In the genomic region with DNA sequence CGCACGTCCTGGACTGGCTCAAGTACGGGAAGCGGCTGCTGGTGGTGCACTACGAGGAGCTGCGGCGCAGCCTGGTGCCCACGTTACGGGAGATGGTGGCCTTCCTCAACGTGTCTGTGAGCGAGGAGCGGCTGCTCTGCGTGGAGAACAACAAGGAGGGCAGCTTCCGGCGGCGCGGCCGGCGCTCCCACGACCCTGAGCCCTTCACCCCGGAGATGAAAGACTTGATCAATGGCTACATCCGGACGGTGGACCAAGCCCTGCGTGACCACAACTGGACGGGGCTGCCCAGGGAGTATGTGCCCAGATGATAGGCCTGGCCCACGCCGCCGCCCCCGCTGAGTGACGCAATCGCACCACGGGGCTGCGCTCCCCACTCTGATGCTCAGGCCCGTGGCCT, we compare ENCODE assay signal across 18 cellular contexts. TPM values are rescaled to one million over a fixed set of nuclear protein-coding genes. Genes with fewer than 3 reads are reported as not detected.
DNase-seq lines count a peak whose midpoint lies in the region; ATAC-seq, FAIRE-seq and TF ChIP-seq lines count a peak whose summit lies in the region.
"Had no signal": no experiment of that assay in that cellular context is flagged by ENCODE, and none has a peak within 500 bp of the region (broad histone marks: within the 10 kb centered on the region; RNA-seq: fewer than 3 reads in every experiment).

No MANE protein-coding gene starts in this region.

- DNase-seq in HepG2 (ENCODE audit: low spot score) (no peak), right lobe of liver (no peak), coronary artery (ENCODE audit: low spot score) (peak; percentile 68), left lobe of liver (ENCODE audit: low spot score) (peak; percentile 40), mucosa of gallbladder (ENCODE audit: low spot score) (no peak), Calu3 (no peak)
- DNase-seq in stimulated activated CD8-positive, alpha-beta memory T cell treated with anti-CD3 and anti-CD28 coated beads, Interleukin-4, amount 100 ng/mL, for 48 hours, result no peak
- DNase-seq: ACHN; BE2C; Caco-2; CD4-positive, alpha-beta T cell; DMS153; DMS79; GF-D8 had no signal

- no peaks in the 10 kb centered on the region for H3K9me3 Mint-ChIP-seq in Calu3 (ENCODE audit: low read depth, unreplicated experiment)

- WGBS in HepG2 (ENCODE audit: low lambda C conversion rate), result 70% methylated on average over 6 of the region's 34 CpGs
- WGBS in right lobe of liver (ENCODE audit: insufficient coverage, low coverage, low lambda C conversion rate, missing lambda C conversion rate), result 93% methylated on average over 16 of the region's 34 CpGs

- H3K36me3 Mint-ChIP-seq in Calu3 (ENCODE audit: insufficient read depth, unreplicated experiment), result no peaks in the 10 kb centered on the region

- in situ Hi-C loops in HepG2 (cut with HindIII; ENCODE audit: extremely low pct_ligation_motif_present, low pct_unique_long_range_greater_than_20kb), result no loop called here

- TF ChIP-seq POLR2A in HepG2 (IDR thresholded peaks at IDR 0.05; ENCODE audit: insufficient read depth in 1 of 2, low read depth in 2 of 2, low read length in 2 of 2) (no peak), right lobe of liver (IDR thresholded peaks at IDR 0.05) (no peak)

- TF ChIP-seq RAD21 in HepG2 (CRISPR knock-in tag; IDR thresholded peaks at IDR 0.05), result no peak

- H3K27ac ChIP-seq in HepG2 (ENCODE audit: extremely low read length, insufficient read depth, low read length), result no peak overlapping the region
- H3K27ac ChIP-seq in right lobe of liver, result no peak overlapping the region
- no peak overlapping the region for H3K27ac ChIP-seq in coronary artery
- H3K27ac ChIP-seq: C4-2B had no signal

- intact Hi-C loops in HepG2 (cut with micrococcal nuclease; ENCODE audit: unreplicated experiment), result no loop called here
- intact Hi-C loops in right lobe of liver (cut with DNase I), result no loop called here
- intact Hi-C loops in Calu3 (cut with micrococcal nuclease; ENCODE audit: unreplicated experiment), result no loop called here

- H4K20me1 ChIP-seq in HepG2 (ENCODE audit: insufficient read depth, low read length), result no peaks in the 10 kb centered on the region

- POLR2A ChIA-PET in HepG2 (lab: Yijun Ruan, JAX), result no interaction called here

- no peak overlapping the region for H3K9ac ChIP-seq in HepG2 (ENCODE audit: insufficient read depth, low read depth, low read length)

- H2AFZ ChIP-seq in HepG2 (ENCODE audit: low read length), result no peak overlapping the region

- H3K4me1 ChIP-seq in HepG2 (ENCODE audit: insufficient read depth, low read length) (no peaks in the 10 kb centered on the region), right lobe of liver (no peaks in the 10 kb centered on the region)
- H3K4me1 ChIP-seq: BE2C, Caco-2 had no signal

- no peaks in the 10 kb centered on the region for H3K79me2 ChIP-seq in HepG2 (ENCODE audit: insufficient read depth, low read length)

- no peak for FAIRE-seq in HepG2 (lab: Jason Lieb, UNC)
- FAIRE-seq: H1, HTR-8/SVneo had no signal

- H3K4me3 ChIP-seq in HepG2 (replicated peaks in 1 of 3; ENCODE audit: insufficient read depth in 1 of 3, low read depth in 2 of 3, low read length in 3 of 3) (no peak overlapping the region), right lobe of liver (no peak overlapping the region), coronary artery (no peak overlapping the region)

- H3K27me3 ChIP-seq in HepG2 (ENCODE audit: control insufficient read depth in 1 of 2, insufficient read depth in 2 of 2, low read length in 2 of 2), result no peaks in the 10 kb centered on the region
- no peaks in the 10 kb centered on the region for H3K27me3 ChIP-seq in right lobe of liver
- H3K27me3 ChIP-seq: BE2C had no signal

- H3K36me3 ChIP-seq in HepG2 (replicated peaks in 1 of 2; ENCODE audit: control insufficient read depth in 1 of 2, insufficient read depth in 2 of 2, low read length in 2 of 2) (no peaks in the 10 kb centered on the region), right lobe of liver (no peaks in the 10 kb centered on the region)
- H3K36me3 ChIP-seq: BE2C had no signal

- H3K9me3 ChIP-seq in HepG2 (ENCODE audit: low read length) (no peaks in the 10 kb centered on the region), right lobe of liver (no peaks in the 10 kb centered on the region)
- H3K9me3 ChIP-seq: BE2C, Caco-2 had no signal

- H3K4me1 Mint-ChIP-seq in Calu3 (ENCODE audit: low read depth, unreplicated experiment), result no peaks in the 10 kb centered on the region

- CTCF ChIA-PET in HepG2 (lab: Yijun Ruan, JAX; ENCODE audit: low intra/inter-chr PET ratio, low total read pairs) (no interaction called here), Calu3 (lab: Charles Lee) (no interaction called here)

- no peak overlapping the region for H3K4me2 ChIP-seq in HepG2 (ENCODE audit: low read depth, low read length)

- BruUV-seq in HepG2 (replicated peaks; lab: Mats Ljungman, UMichigan) (no TSS peak), Calu3 (replicated peaks; lab: Mats Ljungman, UMichigan) (no TSS peak)

- no peak overlapping the region for H3K4me3 Mint-ChIP-seq in Calu3 (ENCODE audit: low read depth, unreplicated experiment)
- H3K4me3 Mint-ChIP-seq: CD4-positive, alpha-beta T cell; H9 had no signal

- H3K27ac Mint-ChIP-seq in Calu3 (ENCODE audit: unreplicated experiment), result no peak overlapping the region
- H3K27ac Mint-ChIP-seq: CD4-positive, alpha-beta T cell had no signal

- ATAC-seq in HepG2, result no peak
- no peak for ATAC-seq in right lobe of liver
- ATAC-seq in left lobe of liver, result no peak

- TF ChIP-seq EP300 in HepG2 (IDR thresholded peaks at IDR 0.05; ENCODE audit: low read depth in 2 of 2, low read length in 2 of 2) (no peak), HepG2 (CRISPR knock-in tag; IDR thresholded peaks at IDR 0.05; ENCODE audit: borderline replicate concordance) (no peak)

- no peak for TF ChIP-seq CTCF in HepG2 (CRISPR knock-in tag; IDR thresholded peaks at IDR 0.05)
- no peak for TF ChIP-seq CTCF in right lobe of liver (IDR thresholded peaks at IDR 0.05)
- no peak for TF ChIP-seq CTCF in coronary artery (IDR thresholded peaks at IDR 0.05)
- no peak for TF ChIP-seq CTCF in Calu3 (IDR thresholded peaks at IDR 0.05; ENCODE audit: unreplicated experiment)

- peaks cover 53% of the 10 kb centered on the region for H3K27me3 Mint-ChIP-seq in Calu3 (ENCODE audit: unreplicated experiment)
- H3K27me3 Mint-ChIP-seq: CD4-positive, alpha-beta T cell had no signal

TF ChIP-seq in HepG2, 621 proteins besides CTCF, POLR2A, EP300 and RAD21:
- TF ChIP-seq, protein P1, sequence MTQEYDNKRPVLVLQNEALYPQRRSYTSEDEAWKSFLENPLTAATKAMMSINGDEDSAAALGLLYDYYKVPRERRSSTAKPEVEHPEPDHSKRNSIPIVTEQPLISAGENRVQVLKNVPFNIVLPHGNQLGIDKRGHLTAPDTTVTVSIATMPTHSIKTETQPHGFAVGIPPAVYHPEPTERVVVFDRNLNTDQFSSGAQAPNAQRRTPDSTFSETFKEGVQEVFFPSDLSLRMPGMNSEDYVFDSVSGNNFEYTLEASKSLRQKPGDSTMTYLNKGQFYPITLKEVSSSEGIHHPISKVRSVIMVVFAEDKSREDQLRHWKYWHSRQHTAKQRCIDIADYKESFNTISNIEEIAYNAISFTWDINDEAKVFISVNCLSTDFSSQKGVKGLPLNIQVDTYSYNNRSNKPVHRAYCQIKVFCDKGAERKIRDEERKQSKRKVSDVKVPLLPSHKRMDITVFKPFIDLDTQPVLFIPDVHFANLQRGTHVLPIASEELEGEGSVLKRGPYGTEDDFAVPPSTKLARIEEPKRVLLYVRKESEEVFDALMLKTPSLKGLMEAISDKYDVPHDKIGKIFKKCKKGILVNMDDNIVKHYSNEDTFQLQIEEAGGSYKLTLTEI (CRISPR knock-in tag; conservative IDR thresholded peaks at IDR 0.05), result no peak
- TF ChIP-seq PAX8 (CRISPR knock-in tag; IDR thresholded peaks at IDR 0.05; ENCODE audit: borderline replicate concordance), result no peak
- TF ChIP-seq HNF4G (IDR thresholded peaks at IDR 0.05; ENCODE audit: borderline replicate concordance, low read depth, low read length), result no peak
- TF ChIP-seq HNF4G (CRISPR knock-in tag; IDR thresholded peaks at IDR 0.05; ENCODE audit: borderline replicate concordance, low read depth), result no peak
- TF ChIP-seq CEBPB (IDR thresholded peaks at IDR 0.05; ENCODE audit: borderline replicate concordance, low read depth, low read length), result peak; percentile 22; the same call in 1 of the 2 replicates
- TF ChIP-seq ATRX (CRISPR knock-in tag; IDR thresholded peaks at IDR 0.05; ENCODE audit: borderline replicate concordance), result no peak
- no peak for TF ChIP-seq ZNF616 (CRISPR knock-in tag; IDR thresholded peaks at IDR 0.05; ENCODE audit: low read depth)
TF ChIP-seq in HepG2: peak in this region for 1.

RNA-seq across cellular contexts. Expression of a gene that starts 50.2 kb away (rescaled TPM):
- total RNA-seq in HepG2 (2016; rRNA removed; fragmentation: Illumina TruSeq; extraction: Trizol), result 2.2 and 2.7 TPM in 2 replicates
- total RNA-seq in HepG2 (2016; cell fraction: cytosol; rRNA removed; fragmentation: Illumina TruSeq; extraction: Trizol; ENCODE audit: low read depth), result 1.3 and 1.5 TPM in 2 replicates
- 2.3 and 2.6 TPM in 2 replicates for total RNA-seq in HepG2 (2016; cell fraction: insoluble cytoplasmic fraction; rRNA removed; fragmentation: Illumina TruSeq; extraction: Trizol)
- 3.8 TPM in 2 replicates for total RNA-seq in HepG2 (2016; cell fraction: membrane; rRNA removed; fragmentation: Illumina TruSeq; extraction: Trizol)
- 1.4 and 1.6 TPM in 2 replicates for total RNA-seq in HepG2 (2016; cell fraction: nucleus; rRNA removed; fragmentation: Illumina TruSeq; extraction: Trizol)
- 0.24 and 0.50 TPM in 2 replicates for polyA plus RNA-seq in HepG2 (2011; rRNA removed)
- 0.60 and 0.71 TPM in 2 replicates for polyA plus RNA-seq in HepG2 (2011; cell fraction: cytosol; rRNA removed)
- polyA plus RNA-seq in HepG2 (2011; cell fraction: nucleus; rRNA removed), result 0.48 and 0.57 TPM in 2 replicates
- 0.43 and 0.65 TPM in 2 replicates for polyA plus RNA-seq in HepG2 (2012)
- 1.2 and 1.5 TPM in 2 replicates for polyA plus RNA-seq in HepG2 (2016; cell fraction: cytosol; fragmentation: Illumina TruSeq; extraction: Trizol; ENCODE audit: low read depth)
- polyA plus RNA-seq in HepG2 (2016; cell fraction: insoluble cytoplasmic fraction; fragmentation: Illumina TruSeq; extraction: Trizol; ENCODE audit: low read depth), result 2.5 and 3.8 TPM in 2 replicates
- 2.6 and 3.4 TPM in 2 replicates for polyA plus RNA-seq in HepG2 (2016; cell fraction: membrane; fragmentation: Illumina TruSeq; extraction: Trizol; ENCODE audit: low read depth)
- 2.0 and 2.1 TPM in 2 replicates for polyA plus RNA-seq in HepG2 (2016; cell fraction: nucleus; fragmentation: Illumina TruSeq; extraction: Trizol; ENCODE audit: insufficient read depth, low read depth)
- 1.2 TPM in 1 of 2 replicates, not detected in the other for polyA minus RNA-seq in HepG2 (2011; rRNA and poly(A)+ RNA removed; ENCODE audit: low replicate concordance)
- 0.69 and 0.70 TPM in 2 replicates for polyA minus RNA-seq in HepG2 (2011; cell fraction: cytosol; rRNA and poly(A)+ RNA removed)
- polyA minus RNA-seq in HepG2 (2011; cell fraction: nucleus; rRNA and poly(A)+ RNA removed), result 0.12 and 0.13 TPM in 2 replicates
- total RNA-seq in right lobe of liver, result 1 to 10 TPM; 1.3 to 4.6 (median 1.6) TPM
- total RNA-seq in left lobe of liver, result 2.9 TPM
- 2.6 TPM for total RNA-seq in mucosa of gallbladder
- total RNA-seq in Calu3 (2022), result 0.45 and 1.8 TPM in 2 replicates
- total RNA-seq: Caco-2; CD4-positive, alpha-beta T cell had no signal

Comparison
In these comparisons a context has a peak if more than half of its experiments do, and no peak if none do; other contexts are left out.
1. DNase-seq: peak in coronary artery (single experiment) and left lobe of liver (single experiment); none in HepG2 (single experiment), right lobe of liver (0 of 3), mucosa of gallbladder (single experiment), stimulated activated CD8-positive, alpha-beta memory T cell treated with anti-CD3 and anti-CD28 coated beads, Interleukin-4, amount 100 ng/mL, for 48 hours (single experiment) and Calu3 (single experiment).